ENCODE assay signal across 8 cellular contexts in genomic region chr1:201023517-201023902, GRCh38. TPM values are rescaled to one million over a fixed set of nuclear protein-coding genes. Genes with fewer than 3 reads are reported as not detected.
DNase-seq lines count a peak whose midpoint lies in the region; ATAC-seq, FAIRE-seq and TF ChIP-seq lines count a peak whose summit lies in the region.

Gene KIF21B (minus strand): TSS chr1:201023714. CDS start chr1:201023383, 331 bp downstream.

- no TSS peak for BruUV-seq in HepG2 (replicated peaks; lab: Mats Ljungman, UMichigan)

- no peaks in the 10 kb centered on the region for H3K9me3 ChIP-seq in HepG2 (ENCODE audit: low read length)

- H3K9ac ChIP-seq in HepG2 (ENCODE audit: insufficient read depth, low read depth, low read length), result no peak within 1 kb of the TSS

- DNase-seq in 8988T (peak; percentile 91), NCI-H2171 treated with DMSO at 0.1 percent for 48 hours (lab: John Stamatoyannopoulos, UW) (peak; percentile 81), cerebellum (ENCODE audit: low spot score) (peak; percentile 90), HepG2 (ENCODE audit: low spot score) (peak; percentile 42)
- peak; percentile 86 for DNase-seq in activated CD4-positive, alpha-beta T cell treated with anti-CD3 and anti-CD28 coated beads for 1 hour
- peak; percentile 89 to 90 for DNase-seq in stimulated activated CD4-positive, alpha-beta T cell treated with anti-CD3 and anti-CD28 coated beads, Interleukin-4, amount 100 ng/mL, for 4 hours

- peaks cover 7 to 39% of the 10 kb centered on the region in 2 experiments; a peak in 4 of 5 replicates for H3K27me3 ChIP-seq in HepG2 (ENCODE audit: control insufficient read depth in 1 of 2, insufficient read depth in 2 of 2, low read length in 2 of 2)

- no peak within 1 kb of the TSS for H3K27ac ChIP-seq in HepG2 (ENCODE audit: extremely low read length, insufficient read depth, low read length)

- H2AFZ ChIP-seq in HepG2 (ENCODE audit: low read length), result no peak within 1 kb of the TSS

- H3K79me2 ChIP-seq in HepG2 (ENCODE audit: insufficient read depth, low read length), result no peaks in the 10 kb centered on the region

- TF ChIP-seq CTCF in HepG2 (CRISPR knock-in tag; IDR thresholded peaks at IDR 0.05), result no peak

- intact Hi-C loops in HepG2 (cut with micrococcal nuclease; ENCODE audit: unreplicated experiment), result loop anchor here (5.0 kb wide), 1 partner anchor 131 kb away; the partner anchor contains the start of gene INAVA

- CTCF ChIA-PET in HepG2 (lab: Yijun Ruan, JAX; ENCODE audit: low intra/inter-chr PET ratio, low total read pairs), result no interaction called here

- peaks cover 56% of the 10 kb centered on the region for H3K4me1 ChIP-seq in HepG2 (ENCODE audit: insufficient read depth, low read length)

- H3K4me2 ChIP-seq in HepG2 (ENCODE audit: low read depth, low read length), result peak within 1 kb of the TSS; percentile 78

- TF ChIP-seq POLR2A in HepG2 (IDR thresholded peaks at IDR 0.05; ENCODE audit: insufficient read depth in 1 of 2, low read depth in 2 of 2, low read length in 2 of 2), result no peak

- in situ Hi-C loops in HepG2 (cut with HindIII; ENCODE audit: extremely low pct_ligation_motif_present, low pct_unique_long_range_greater_than_20kb), result no loop called here

- POLR2A ChIA-PET in HepG2 (lab: Yijun Ruan, JAX), result no interaction called here

- FAIRE-seq in HepG2 (lab: Jason Lieb, UNC), result no peak

- TF ChIP-seq RAD21 in HepG2 (CRISPR knock-in tag; IDR thresholded peaks at IDR 0.05), result no peak

- WGBS in HepG2 (ENCODE audit: low lambda C conversion rate), result no CpG with 5 or more reads among the region's 53 CpGs

- no peaks in the 10 kb centered on the region for H4K20me1 ChIP-seq in HepG2 (ENCODE audit: insufficient read depth, low read length)

- no peak for TF ChIP-seq EP300 in HepG2 (IDR thresholded peaks at IDR 0.05; ENCODE audit: low read depth in 2 of 2, low read length in 2 of 2)
- no peak for TF ChIP-seq EP300 in HepG2 (CRISPR knock-in tag; IDR thresholded peaks at IDR 0.05; ENCODE audit: borderline replicate concordance)

- ATAC-seq in GM18519 (IDR thresholded peaks at IDR 0.05; ENCODE audit: low FRiP score, unreplicated experiment) (peak; percentile 53), HG03060 (IDR thresholded peaks at IDR 0.05; ENCODE audit: low read depth, unreplicated experiment) (peak; percentile 29), HepG2 (peak; percentile 86)

- peak within 1 kb of the TSS; percentile 40 to 68 (median 55); a peak in 5 of 6 replicates for H3K4me3 ChIP-seq in HepG2 (replicated peaks in 1 of 3; ENCODE audit: insufficient read depth in 1 of 3, low read depth in 2 of 3, low read length in 3 of 3)

- H3K36me3 ChIP-seq in HepG2 (replicated peaks in 1 of 2; ENCODE audit: control insufficient read depth in 1 of 2, insufficient read depth in 2 of 2, low read length in 2 of 2), result no peaks in the 10 kb centered on the region

TF ChIP-seq in HepG2, 621 proteins besides CTCF, POLR2A, EP300 and RAD21:
- 0 out of 2 replicates have a peak, but pooled peaks have one; percentile 9 for TF ChIP-seq SP2 (CRISPR knock-in tag; IDR thresholded peaks at IDR 0.05)
- peak; percentile 30; the same call in 1 of the 2 replicates for TF ChIP-seq SAP130 (CRISPR knock-in tag; IDR thresholded peaks at IDR 0.05; ENCODE audit: low read depth)
- TF ChIP-seq SCMH1 (CRISPR knock-in tag; IDR thresholded peaks at IDR 0.05; ENCODE audit: borderline replicate concordance), result no peak
- peak; percentile 69; the same call in 1 of the 2 replicates for TF ChIP-seq SRF (IDR thresholded peaks at IDR 0.05; ENCODE audit: low read depth, low read length)
- no peak for TF ChIP-seq GPBP1L1 (CRISPR knock-in tag; IDR thresholded peaks at IDR 0.05)
- TF ChIP-seq TBP (CRISPR knock-in tag; IDR thresholded peaks at IDR 0.05), result no peak
- TF ChIP-seq STAT6 (CRISPR knock-in tag; IDR thresholded peaks at IDR 0.05; ENCODE audit: borderline replicate concordance), result no peak
- TF ChIP-seq MAX (IDR thresholded peaks at IDR 0.05), result peak; percentile 55; the same call in 1 of the 2 replicates
- peak; percentile 20 for TF ChIP-seq HNRNPLL (IDR thresholded peaks at IDR 0.05; ENCODE audit: low read depth, low read length, poor library complexity, severe bottlenecking)
- peak; percentile 56; the same call in 1 of the 3 replicates for TF ChIP-seq MXI1 (IDR thresholded peaks at IDR 0.05; ENCODE audit: borderline replicate concordance, low read depth, low read length)
TF ChIP-seq in HepG2: peak in this region for 6.

RNA-seq across cellular contexts. Expression of gene KIF21B, which starts in this region (rescaled TPM):
- 101 TPM for total RNA-seq in cerebellum
- total RNA-seq in HepG2 (2016; rRNA removed; fragmentation: Illumina TruSeq; extraction: Trizol), result 0.13 and 0.20 TPM in 2 replicates
- 0.20 and 0.26 TPM in 2 replicates for total RNA-seq in HepG2 (2016; cell fraction: cytosol; rRNA removed; fragmentation: Illumina TruSeq; extraction: Trizol; ENCODE audit: low read depth)
- 0.18 and 0.24 TPM in 2 replicates for total RNA-seq in HepG2 (2016; cell fraction: insoluble cytoplasmic fraction; rRNA removed; fragmentation: Illumina TruSeq; extraction: Trizol)
- total RNA-seq in HepG2 (2016; cell fraction: membrane; rRNA removed; fragmentation: Illumina TruSeq; extraction: Trizol), result 0.28 and 0.31 TPM in 2 replicates
- 0.19 and 0.22 TPM in 2 replicates for total RNA-seq in HepG2 (2016; cell fraction: nucleus; rRNA removed; fragmentation: Illumina TruSeq; extraction: Trizol)
- 0.17 and 0.22 TPM in 2 replicates for polyA plus RNA-seq in HepG2 (2011; rRNA removed)
- 0.17 and 0.25 TPM in 2 replicates for polyA plus RNA-seq in HepG2 (2011; cell fraction: cytosol; rRNA removed)
- polyA plus RNA-seq in HepG2 (2011; cell fraction: nucleus; rRNA removed), result 0.76 and 0.82 TPM in 2 replicates
- 0.15 and 0.25 TPM in 2 replicates for polyA plus RNA-seq in HepG2 (2012)
- 0.27 and 0.36 TPM in 2 replicates for polyA plus RNA-seq in HepG2 (2016; cell fraction: cytosol; fragmentation: Illumina TruSeq; extraction: Trizol; ENCODE audit: low read depth)
- polyA plus RNA-seq in HepG2 (2016; cell fraction: insoluble cytoplasmic fraction; fragmentation: Illumina TruSeq; extraction: Trizol; ENCODE audit: low read depth), result 0.05 and 0.10 TPM in 2 replicates
- 0.26 and 0.30 TPM in 2 replicates for polyA plus RNA-seq in HepG2 (2016; cell fraction: membrane; fragmentation: Illumina TruSeq; extraction: Trizol; ENCODE audit: low read depth)
- 0.25 TPM in 2 replicates for polyA plus RNA-seq in HepG2 (2016; cell fraction: nucleus; fragmentation: Illumina TruSeq; extraction: Trizol; ENCODE audit: insufficient read depth, low read depth)
- polyA minus RNA-seq in HepG2 (2011; rRNA and poly(A)+ RNA removed; ENCODE audit: low replicate concordance), result 1.0 and 6.8 TPM in 2 replicates
- polyA minus RNA-seq in HepG2 (2011; cell fraction: cytosol; rRNA and poly(A)+ RNA removed), result 0.30 and 0.44 TPM in 2 replicates
- 0.37 and 0.52 TPM in 2 replicates for polyA minus RNA-seq in HepG2 (2011; cell fraction: nucleus; rRNA and poly(A)+ RNA removed)

Comparison
In these comparisons a context has a peak if more than half of its experiments do, and no peak if none do; other contexts are left out.
1. RNA of gene KIF21B (total RNA-seq): 101 TPM in cerebellum (single experiment); 0.13 to 0.31 TPM in HepG2; every median in the first group is over 10 times any median in the second.
2. ATAC-seq: peak in every context shown above with its lines; median percentile 86 in HepG2; 53 in GM18519; 29 in HG03060.
3. Peak in every context shown above with its lines, with median percentiles within 50 percentile points of each other: DNase-seq.